Comparison of ENCODE assay signal across 14 cellular contexts in genomic region chr3:1439395-1439794, GRCh38.
A peak's percentile ranks its signal among the peaks of the same experiment; 100 is the strongest.
DNase-seq lines count a peak whose midpoint lies in the region; ATAC-seq, FAIRE-seq and TF ChIP-seq lines count a peak whose summit lies in the region.
"Had no signal": no experiment of that assay in that cellular context is flagged by ENCODE, and none has a peak within 500 bp of the region (broad histone marks: within the 10 kb centered on the region; RNA-seq: fewer than 3 reads in every experiment).

No MANE protein-coding gene starts in this region.

- in situ Hi-C loops in G401 (cut with HindIII; ENCODE audit: low sequenced_read_pairs) = no loop called here
- in situ Hi-C loops in GM23248 (cut with MboI) = no loop called here

- H3K9ac ChIP-seq in GM23248 = no peak overlapping the region

- FAIRE-seq in H54 (lab: Jason Lieb, UNC) = no peak
- FAIRE-seq: A204.1 had no signal

- peak; percentile 0 for DNase-seq in NCI-H2171 treated with DMSO at 0.1 percent for 48 hours (lab: John Stamatoyannopoulos, UW)
- no peak for DNase-seq in NCI-H2171 (lab: John Stamatoyannopoulos, UW)
- peak; percentile 3 for DNase-seq in H54 (ENCODE audit: insufficient read length, low spot score)
- DNase-seq in SJCRH30 = peak; percentile 17 to 48
- no peak for DNase-seq in lower lobe of right lung
- no peak for DNase-seq in G401 (ENCODE audit: low spot score)
- no peak for DNase-seq in GM23248
- DNase-seq in EL = no peak
- DNase-seq: activated naive CD8-positive, alpha-beta T cell treated with anti-CD3 and anti-CD28 coated beads, Interleukin-2, amount 10 ng/mL, durations not matched to agents 7 days and 5 days; effector memory CD8-positive, alpha-beta T cell; NCI-H345; nucleus accumbens; uterus had no signal

- H2AFZ ChIP-seq in GM23248 = no peak overlapping the region

- H4K20me1 ChIP-seq in GM23248 (ENCODE audit: insufficient read depth) = no peaks in the 10 kb centered on the region

- H3F3A ChIP-seq in GM23248 (ENCODE audit: insufficient read depth) = no peaks in the 10 kb centered on the region

- intact Hi-C loops in lower lobe of right lung (cut with DNase I) = no loop called here

- no peak overlapping the region for H3K4me2 ChIP-seq in GM23248 (ENCODE audit: unreplicated experiment)

- no peaks in the 10 kb centered on the region for H3K27me3 ChIP-seq in SJCRH30
- H3K27me3 ChIP-seq in lower lobe of right lung (ENCODE audit: low read depth) = no peaks in the 10 kb centered on the region
- H3K27me3 ChIP-seq in GM23248 (replicated peaks; ENCODE audit: insufficient read depth) = no peaks in the 10 kb centered on the region
- H3K27me3 ChIP-seq: uterus had no signal

- H3K79me2 ChIP-seq in GM23248 (ENCODE audit: insufficient read depth) = no peaks in the 10 kb centered on the region

- H3K4me1 ChIP-seq in SJCRH30 (no peaks in the 10 kb centered on the region), lower lobe of right lung (no peaks in the 10 kb centered on the region), GM23248 (ENCODE audit: insufficient read depth) (no peaks in the 10 kb centered on the region)
- H3K4me1 ChIP-seq: uterus had no signal

- H3K36me3 ChIP-seq in SJCRH30 (no peaks in the 10 kb centered on the region), lower lobe of right lung (no peaks in the 10 kb centered on the region), GM23248 (ENCODE audit: low read depth) (no peaks in the 10 kb centered on the region)
- H3K36me3 ChIP-seq: uterus had no signal

- no peak for TF ChIP-seq POLR2A in H54 (IDR thresholded peaks at IDR 0.05; ENCODE audit: low read depth, low read length)

- H3K27ac ChIP-seq in SJCRH30 (no peak overlapping the region), lower lobe of right lung (no peak overlapping the region), GM23248 (no peak overlapping the region)
- H3K27ac ChIP-seq: uterus had no signal

- H3K4me3 ChIP-seq in SJCRH30 (no peak overlapping the region), lower lobe of right lung (no peak overlapping the region), GM23248 (no peak overlapping the region)
- H3K4me3 ChIP-seq: uterus had no signal

- TF ChIP-seq CTCF in lower lobe of right lung (IDR thresholded peaks at IDR 0.05) = peak; percentile 7

- 40 to 45% methylated on average over 2 of the region's 2 CpGs for WGBS in GM23248 (ENCODE audit: low coverage in 1 of 2, low lambda C conversion rate in 2 of 2, missing lambda C conversion rate in 2 of 2), 2 experiments

- no peaks in the 10 kb centered on the region for H3K9me2 ChIP-seq in GM23248 (ENCODE audit: insufficient read depth)

- ATAC-seq in lower lobe of right lung = no peak
- ATAC-seq: effector memory CD8-positive, alpha-beta T cell had no signal

- H3K9me3 ChIP-seq in SJCRH30 (replicated peaks) = no peaks in the 10 kb centered on the region
- no peaks in the 10 kb centered on the region for H3K9me3 ChIP-seq in lower lobe of right lung
- H3K9me3 ChIP-seq in GM23248 (ENCODE audit: low read depth) = no peaks in the 10 kb centered on the region
- H3K9me3 ChIP-seq: uterus had no signal

Comparison
In these comparisons a context has a peak if more than half of its experiments do, and no peak if none do; other contexts are left out.
1. DNase-seq: peak in NCI-H2171 treated with DMSO at 0.1 percent for 48 hours (single experiment), H54 (single experiment) and SJCRH30 (2 of 2); none in NCI-H2171 (single experiment), lower lobe of right lung (single experiment), G401 (single experiment), GM23248 (single experiment) and EL (single experiment).